10 cellular contexts compared by ENCODE assay signal in genomic region chr4:112170451-112170993, GRCh38. TPM values are rescaled to one million over a fixed set of nuclear protein-coding genes. Genes with fewer than 3 reads are reported as not detected.
DNase-seq lines count a peak whose midpoint lies in the region; ATAC-seq, FAIRE-seq and TF ChIP-seq lines count a peak whose summit lies in the region.
"Had no signal": no experiment of that assay in that cellular context is flagged by ENCODE, and none has a peak within 500 bp of the region (broad histone marks: within the 10 kb centered on the region; RNA-seq: fewer than 3 reads in every experiment).

No MANE protein-coding gene starts in this region.

- no peak for TF ChIP-seq EP300 in stomach (IDR thresholded peaks at IDR 0.05)

- no peaks in the 10 kb centered on the region for H3K79me2 ChIP-seq in SU-DHL-6 (ENCODE audit: insufficient read depth, low read length)
- H3K79me2 ChIP-seq in Karpas-422 (ENCODE audit: low read length): no peaks in the 10 kb centered on the region

- TF ChIP-seq POLR2A in H54 (IDR thresholded peaks at IDR 0.05; ENCODE audit: low read depth, low read length) (no peak), stomach (IDR thresholded peaks at IDR 0.05) (no peak)

- H3K9me2 ChIP-seq in SU-DHL-6 (replicated peaks; ENCODE audit: insufficient read depth, low read length) (no peaks in the 10 kb centered on the region), Karpas-422 (replicated peaks; ENCODE audit: insufficient read depth, low read length) (no peaks in the 10 kb centered on the region)

- H3K9ac ChIP-seq in SU-DHL-6 (ENCODE audit: low read length) (no peak overlapping the region), Karpas-422 (ENCODE audit: low read length) (no peak overlapping the region)

- H4K20me1 ChIP-seq in SU-DHL-6 (ENCODE audit: low read depth, low read length) (no peaks in the 10 kb centered on the region), Karpas-422 (ENCODE audit: insufficient read depth, low read depth, low read length) (no peaks in the 10 kb centered on the region)

- intact Hi-C loops in stomach (cut with DNase I; ENCODE audit: low total_unique reads): no loop called here

- H3K27me3 ChIP-seq in SU-DHL-6 (ENCODE audit: low read length) (no peaks in the 10 kb centered on the region), stomach (no peaks in the 10 kb centered on the region), Karpas-422 (ENCODE audit: low read length) (no peaks in the 10 kb centered on the region)

- no peaks in the 10 kb centered on the region for H3K36me3 ChIP-seq in SU-DHL-6 (ENCODE audit: low read length)
- H3K36me3 ChIP-seq in stomach: peaks cover 0 to 3% (median 0%) of the 10 kb centered on the region in 4 donors
- H3K36me3 ChIP-seq in Karpas-422 (ENCODE audit: insufficient read depth, low read length): no peaks in the 10 kb centered on the region

- H3K27ac ChIP-seq in SU-DHL-6 (ENCODE audit: low read depth, low read length) (no peak overlapping the region), stomach (no peak overlapping the region), Karpas-422 (ENCODE audit: low read length) (no peak overlapping the region)

- peak overlapping the region; percentile 24 for H3K4me2 ChIP-seq in SU-DHL-6 (ENCODE audit: low read depth, low read length, poor library complexity, severe bottlenecking)
- H3K4me2 ChIP-seq in Karpas-422 (ENCODE audit: low read depth, low read length, poor library complexity, severe bottlenecking): no peak overlapping the region

- FAIRE-seq in H54 (lab: Jason Lieb, UNC): peak; percentile 82
- FAIRE-seq: colon had no signal

- peak; percentile 59 for DNase-seq in AG08396 (ENCODE audit: low spot score)
- DNase-seq in H54 (ENCODE audit: insufficient read length, low spot score): peak; percentile 16
- peak; percentile 50 for DNase-seq in glomerular endothelial cell (ENCODE audit: extremely low read depth, low read depth, low spot score)
- DNase-seq in stomach: no peak
- no peak for DNase-seq in Karpas-422
- DNase-seq: activated CD4-positive, CD25-positive, alpha-beta regulatory T cell had no signal

- TF ChIP-seq CTCF in SU-DHL-6 (IDR thresholded peaks at IDR 0.05; ENCODE audit: insufficient read depth, low read length, poor library complexity, severe bottlenecking) (no peak), stomach (IDR thresholded peaks at IDR 0.05) (no peak)

- no peaks in the 10 kb centered on the region for H3K9me3 ChIP-seq in SU-DHL-6 (ENCODE audit: insufficient read depth, low read length)
- H3K9me3 ChIP-seq in stomach: no peaks in the 10 kb centered on the region
- H3K9me3 ChIP-seq in Karpas-422 (ENCODE audit: low read length): no peaks in the 10 kb centered on the region

- H3K4me1 ChIP-seq in stomach: no peaks in the 10 kb centered on the region
- H3K4me1 ChIP-seq in Karpas-422 (ENCODE audit: low read length): no peaks in the 10 kb centered on the region

- no peaks in the 10 kb centered on the region for H3F3A ChIP-seq in SU-DHL-6 (ENCODE audit: insufficient read depth)

- 69 to 81% (median 74%) methylated on average over 3 of the region's 3 CpGs for WGBS in stomach, 5 donors

- H2AFZ ChIP-seq in SU-DHL-6 (ENCODE audit: low read depth, low read length, severe bottlenecking): no peak overlapping the region
- H2AFZ ChIP-seq in Karpas-422 (ENCODE audit: low read length): no peak overlapping the region

- ATAC-seq in HG03159 (IDR thresholded peaks at IDR 0.05; ENCODE audit: unreplicated experiment) (no peak), GM21390 (IDR thresholded peaks at IDR 0.05; ENCODE audit: unreplicated experiment) (no peak)

- H3K4me3 ChIP-seq in SU-DHL-6 (ENCODE audit: insufficient read depth, low read length, poor library complexity, severe bottlenecking) (no peak overlapping the region), stomach (no peak overlapping the region), Karpas-422 (ENCODE audit: low read length) (no peak overlapping the region)

RNA-seq across cellular contexts. Expression of gene FAM241A, which starts 25.3 kb away (rescaled TPM):
- 14.6 and 15.7 TPM in 2 replicates for total RNA-seq in glomerular endothelial cell
- 1 to 10 TPM in 3 of 5 donors, under 1 TPM in 1, not detected in 1; 0.58 to 8.4 (median 4.0) TPM for total RNA-seq in stomach
- polyA plus RNA-seq in stomach: 1 to 10 TPM; 1.7 to 6.7 (median 2.4) TPM
- 0.14 and 0.60 TPM in 2 replicates for total RNA-seq in Karpas-422 (2014; rRNA removed; shearing (Covaris generic); ENCODE audit: low replicate concordance)

Comparison
In these comparisons a context has a peak if more than half of its experiments do, and no peak if none do; other contexts are left out.
1. DNase-seq: peak in AG08396 (single experiment), H54 (single experiment) and glomerular endothelial cell (single experiment); none in stomach (single experiment) and Karpas-422 (single experiment).